Comparison of ENCODE assay signal across 9 cellular contexts in the genomic region with DNA sequence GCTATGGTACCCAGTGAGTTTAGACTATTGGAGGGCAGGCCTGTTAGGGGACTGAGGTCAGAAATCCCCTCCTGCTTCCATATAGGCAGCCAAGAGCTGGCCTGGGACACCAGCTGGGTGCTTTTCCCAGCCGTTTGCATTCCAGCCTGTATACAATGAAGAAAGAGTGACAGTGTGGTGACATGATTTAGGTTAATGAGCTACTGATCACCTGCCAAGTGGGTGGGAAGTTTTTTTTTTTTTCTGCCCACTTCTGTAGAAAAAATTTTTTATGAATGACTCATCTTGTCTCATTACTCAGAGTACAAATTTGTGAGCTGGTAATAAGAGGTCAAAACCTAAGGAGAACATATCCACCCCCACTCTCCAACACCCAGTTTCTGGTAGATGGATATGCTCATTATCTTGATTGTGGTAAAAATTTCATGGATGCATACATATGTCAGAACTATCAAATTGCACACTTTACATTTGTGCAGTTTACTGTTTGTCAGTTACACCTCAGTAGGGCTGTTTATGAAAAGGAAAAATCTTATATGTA. TPM values are rescaled to one million over a fixed set of nuclear protein-coding genes. Genes with fewer than 3 reads are reported as not detected.
DNase-seq lines count a peak whose midpoint lies in the region; ATAC-seq, FAIRE-seq and TF ChIP-seq lines count a peak whose summit lies in the region.
"Had no signal": no experiment of that assay in that cellular context is flagged by ENCODE, and none has a peak within 500 bp of the region (broad histone marks: within the 10 kb centered on the region; RNA-seq: fewer than 3 reads in every experiment).

No MANE protein-coding gene starts in this region.

- no peak for TF ChIP-seq CTCF in stomach (IDR thresholded peaks at IDR 0.05)

- H3K4me1 ChIP-seq in small intestine (ENCODE audit: control insufficient read depth in 2 of 2, insufficient read depth in 1 of 2, low read depth in 1 of 2, low read length in 1 of 2) (no peaks in the 10 kb centered on the region), stomach (peaks cover 0 to 13% (median 3%) of the 10 kb centered on the region in 4 donors)

- no peak overlapping the region for H3K4me3 ChIP-seq in small intestine (ENCODE audit: low read depth in 1 of 2, low read length in 2 of 2)
- H3K4me3 ChIP-seq in stomach, result no peak overlapping the region

- no peak for TF ChIP-seq EP300 in stomach (IDR thresholded peaks at IDR 0.05)

- no peak for FAIRE-seq in small intestine (lab: Jason Lieb, UNC)

- H3K27me3 ChIP-seq in small intestine (ENCODE audit: control insufficient read depth in 2 of 2, insufficient read depth in 2 of 2, low read length in 2 of 2), result no peaks in the 10 kb centered on the region
- no peaks in the 10 kb centered on the region for H3K27me3 ChIP-seq in stomach

- intact Hi-C loops in stomach (cut with DNase I; ENCODE audit: low total_unique reads), result no loop called here

- no peak for TF ChIP-seq POLR2A in stomach (IDR thresholded peaks at IDR 0.05)

- ATAC-seq in GM18861 (IDR thresholded peaks at IDR 0.05; ENCODE audit: unreplicated experiment) (peak; percentile 56), HG03571 (IDR thresholded peaks at IDR 0.05; ENCODE audit: unreplicated experiment) (no peak)

- DNase-seq in NCI-H2171 (lab: John Stamatoyannopoulos, UW) (peak; percentile 62), epithelial cell of prostate (ENCODE audit: low read depth, low spot score) (no peak), small intestine (peak; percentile 62), stomach (no peak), cerebellum (ENCODE audit: low spot score) (no peak)
- DNase-seq: activated naive CD8-positive, alpha-beta T cell treated with anti-CD3 and anti-CD28 coated beads, Interleukin-2, amount 10 ng/mL, durations not matched to agents 7 days and 5 days; right cardiac atrium had no signal

- no peaks in the 10 kb centered on the region for H3K9me3 ChIP-seq in small intestine (ENCODE audit: control insufficient read depth, low read depth)
- H3K9me3 ChIP-seq in stomach, result no peaks in the 10 kb centered on the region

- H3K27ac ChIP-seq in epithelial cell of prostate (peak overlapping the region; percentile 19), small intestine (ENCODE audit: low read depth in 1 of 2, low read length in 1 of 2) (peak overlapping the region in 1 of 2 donors; percentile 52), stomach (no peak overlapping the region)

- H3K36me3 ChIP-seq in small intestine (ENCODE audit: control insufficient read depth in 2 of 2, insufficient read depth in 2 of 2, low read length in 2 of 2), result no peaks in the 10 kb centered on the region
- no peaks in the 10 kb centered on the region for H3K36me3 ChIP-seq in stomach

- WGBS in small intestine, 3 donors, result 0 to 8% (median 0%) methylated on average over 1 of the region's 1 CpG
- WGBS in stomach, 5 donors, result 0 to 19% (median 0%) methylated on average over 1 of the region's 1 CpG

RNA-seq across cellular contexts. Expression of a gene that starts 16.4 kb away (rescaled TPM):
- 100 to 1,000 TPM in 2 of 3 donors, 10 to 100 TPM in 1; 33.5 to 286 (median 221) TPM for polyA plus RNA-seq in small intestine
- total RNA-seq in stomach, result 100 to 1,000 TPM in 3 of 5 donors, 10 to 100 TPM in 2; 21.4 to 137 (median 118) TPM
- polyA plus RNA-seq in stomach, result 10 to 100 TPM; 14.0 to 22.0 (median 21.2) TPM
- 4.6 TPM for total RNA-seq in cerebellum

RNA-seq across cellular contexts. Expression of a gene that starts 35.5 kb away (rescaled TPM):
- polyA plus RNA-seq in small intestine, result 10 to 100 TPM; 11.1 to 16.3 (median 15.6) TPM
- 100 to 1,000 TPM in 2 of 5 donors, 10 to 100 TPM in 3; 17.4 to 124 (median 85.8) TPM for total RNA-seq in stomach
- polyA plus RNA-seq in stomach, result 10 to 100 TPM in 2 of 3 donors, 1 to 10 TPM in 1; 7.3 to 18.0 (median 12.1) TPM
- 96.5 TPM for total RNA-seq in cerebellum

RNA-seq across cellular contexts. Expression of a gene that starts 45.3 kb away (rescaled TPM):
- 10 to 100 TPM in 1 of 3 donors, 1 to 10 TPM in 2; 8.5 to 14.1 (median 8.9) TPM for polyA plus RNA-seq in small intestine
- total RNA-seq in stomach, result 10 to 100 TPM in 3 of 5 donors, 1 to 10 TPM in 2; 1.2 to 30.4 (median 13.9) TPM
- polyA plus RNA-seq in stomach, result 10 to 100 TPM in 2 of 3 donors, 1 to 10 TPM in 1; 9.0 to 15.4 (median 10.8) TPM
- 6.9 TPM for total RNA-seq in cerebellum

Comparison
In these comparisons a context has a peak if more than half of its experiments do, and no peak if none do; other contexts are left out.
1. DNase-seq: peak in NCI-H2171 (single experiment) and small intestine (single experiment); none in epithelial cell of prostate (single experiment), stomach (single experiment) and cerebellum (single experiment).